In genomic region chr1:100502052-100502792, GRCh38 we compare ENCODE assay signal across 19 cellular contexts. TPM values are rescaled to one million over a fixed set of nuclear protein-coding genes. Genes with fewer than 3 reads are reported as not detected.
DNase-seq lines count a peak whose midpoint lies in the region; ATAC-seq and TF ChIP-seq lines count a peak whose summit lies in the region.
"Had no signal": no experiment of that assay in that cellular context is flagged by ENCODE, and none has a peak within 500 bp of the region (broad histone marks: within the 10 kb centered on the region; RNA-seq: fewer than 3 reads in every experiment).

No MANE protein-coding gene starts in this region.

- in situ Hi-C loops in GM23248 (cut with MboI) = no loop called here

- H3K79me2 ChIP-seq in GM23248 (ENCODE audit: insufficient read depth) (no peaks in the 10 kb centered on the region), OCI-LY7 (ENCODE audit: insufficient read depth, low read depth, low read length) (no peaks in the 10 kb centered on the region)

- H3K36me3 ChIP-seq in GM23248 (ENCODE audit: low read depth) (no peaks in the 10 kb centered on the region), OCI-LY7 (ENCODE audit: insufficient read depth, low read length) (no peaks in the 10 kb centered on the region)
- H3K36me3 ChIP-seq: uterus had no signal

- TF ChIP-seq CTCF in 22Rv1 (IDR thresholded peaks at IDR 0.05) = no peak
- no peak for TF ChIP-seq CTCF in choroid plexus epithelial cell (conservative IDR thresholded peaks at IDR 0.05; ENCODE audit: low read depth, low read length)
- no peak for TF ChIP-seq CTCF in OCI-LY7 (conservative IDR thresholded peaks at IDR 0.05; ENCODE audit: low read length)

- H3K27ac ChIP-seq in 22Rv1 = peak overlapping the region; percentile 79
- no peak overlapping the region for H3K27ac ChIP-seq in GM23248
- H3K27ac ChIP-seq in OCI-LY7 (ENCODE audit: low read depth, low read length, poor library complexity, severe bottlenecking) = no peak overlapping the region
- H3K27ac ChIP-seq: stomach, uterus had no signal

- ATAC-seq in activated CD4-positive, CD25-positive, alpha-beta regulatory T cell treated with anti-CD3 and anti-CD28 coated beads, Interleukin-2, amount 50 U/mL, for 24 hours = no peak
- ATAC-seq in GM21529 (IDR thresholded peaks at IDR 0.05; ENCODE audit: unreplicated experiment) = no peak
- ATAC-seq: natural killer cell treated with Interleukin-12 subunit alpha and Interleukin-12 subunit beta and Interleukin-15 and Interleukin-18, amount 100 ng/mL, for 72 hours had no signal

- 87% methylated on average over 3 of the region's 3 CpGs for WGBS in GM23248 (ENCODE audit: low coverage in 1 of 2, low lambda C conversion rate in 2 of 2, missing lambda C conversion rate in 2 of 2), 2 experiments

- H3K9ac ChIP-seq in GM23248 = no peak overlapping the region
- H3K9ac ChIP-seq: SK-N-SH had no signal

- no peak overlapping the region for H2AFZ ChIP-seq in GM23248
- no peak overlapping the region for H2AFZ ChIP-seq in OCI-LY7 (ENCODE audit: low read length)

- POLR2A ChIA-PET in OCI-LY7 (lab: Charles Lee) = interaction anchor here (0.5 to 0.7 kb wide), 2 partner anchors 369 to 516 kb away, joined by 3 read pairs; partner anchors contain the start of gene TRMT13

- intact Hi-C loops in OCI-LY7 (cut with micrococcal nuclease; ENCODE audit: unreplicated experiment) = no loop called here

- no peaks in the 10 kb centered on the region for H3K27me3 ChIP-seq in GM23248 (replicated peaks; ENCODE audit: insufficient read depth)
- H3K27me3 ChIP-seq: stomach, uterus had no signal

- DNase-seq in GM23248 (peak; percentile 18), NCI-H526 treated with DMSO at 0.1 percent for 48 hours (lab: John Stamatoyannopoulos, UW) (peak; percentile 18), choroid plexus epithelial cell (ENCODE audit: low read depth) (peak; percentile 33), KG1 (lab: John Stamatoyannopoulos, UW) (no peak), OCI-LY7 (ENCODE audit: low spot score) (no peak)
- DNase-seq: activated CD4-positive, alpha-beta memory T cell treated with anti-CD3 and anti-CD28 coated beads for 36 hours; activated T-cell treated with anti-CD3 and anti-CD28 coated beads, Interleukin-2, amount 50 U/mL, for 48 hours; Calu3; central memory CD4-positive, alpha-beta T cell; NCI-H2171 treated with DMSO at 0.1 percent for 48 hours; OCI-M1; SK-N-SH; stomach; uterus had no signal

- no peak overlapping the region for H3K4me3 ChIP-seq in GM23248
- no peak overlapping the region for H3K4me3 ChIP-seq in choroid plexus epithelial cell (ENCODE audit: low read depth, low read length)
- no peak overlapping the region for H3K4me3 ChIP-seq in OCI-LY7 (ENCODE audit: low read depth, low read length, poor library complexity, severe bottlenecking)
- H3K4me3 ChIP-seq: stomach, uterus had no signal

- CTCF ChIA-PET in OCI-LY7 (lab: Charles Lee; ENCODE audit: unreplicated experiment) = no interaction called here

- H3K9me2 ChIP-seq in GM23248 (ENCODE audit: insufficient read depth) = no peaks in the 10 kb centered on the region
- H3K9me2 ChIP-seq in OCI-LY7 (ENCODE audit: insufficient read depth, low read length) = no peaks in the 10 kb centered on the region
- H3K9me2 ChIP-seq: SK-N-SH had no signal

- BruUV-seq in OCI-LY7 (replicated peaks; lab: Mats Ljungman, UMichigan) = no TSS peak

- 0 out of 2 replicates have a peak, but pooled peaks cover 13% of the 10 kb centered on the region for H3K4me1 ChIP-seq in GM23248 (ENCODE audit: insufficient read depth)
- H3K4me1 ChIP-seq in OCI-LY7 (ENCODE audit: insufficient read depth, low read length, poor library complexity, severe bottlenecking) = no peaks in the 10 kb centered on the region
- H3K4me1 ChIP-seq: stomach, uterus had no signal

- no peaks in the 10 kb centered on the region for H3K9me3 ChIP-seq in GM23248 (ENCODE audit: low read depth)
- no peaks in the 10 kb centered on the region for H3K9me3 ChIP-seq in OCI-LY7 (ENCODE audit: low read length)
- H3K9me3 ChIP-seq: SK-N-SH, stomach, uterus had no signal

- no peaks in the 10 kb centered on the region for H3F3A ChIP-seq in GM23248 (ENCODE audit: insufficient read depth)

- H3K4me2 ChIP-seq in GM23248 (ENCODE audit: unreplicated experiment) (no peak overlapping the region), OCI-LY7 (ENCODE audit: low read length) (no peak overlapping the region)
- H3K4me2 ChIP-seq: SK-N-SH had no signal

- H4K20me1 ChIP-seq in GM23248 (ENCODE audit: insufficient read depth) (no peaks in the 10 kb centered on the region), OCI-LY7 (ENCODE audit: insufficient read depth, low read length) (no peaks in the 10 kb centered on the region)

RNA-seq across cellular contexts. Expression of gene GPR88, which starts 35.7 kb away (rescaled TPM):
- 0.13 and 0.22 TPM in 2 replicates for total RNA-seq in GM23248 (2014; rRNA removed; shearing (Covaris generic))
- polyA plus RNA-seq in GM23248 (2016; fragmentation: Nextera tagmentation; extraction: Ambion mirVana) = not detected in 2 replicates
- total RNA-seq in OCI-LY7 (2014; rRNA removed; shearing (Covaris generic)) = not detected in 2 replicates
- total RNA-seq in OCI-LY7 (2022) = not detected in 2 replicates
- total RNA-seq: activated CD4-positive, alpha-beta memory T cell treated with anti-CD3 and anti-CD28 coated beads for 36 hours; Calu3; lung microvascular endothelial cell had no signal

Comparison
In these comparisons a context has a peak if more than half of its experiments do, and no peak if none do; other contexts are left out.
1. DNase-seq: peak in GM23248 (single experiment), NCI-H526 treated with DMSO at 0.1 percent for 48 hours (single experiment) and choroid plexus epithelial cell (single experiment); none in KG1 (single experiment) and OCI-LY7 (single experiment).